Comparison of ENCODE assay signal across 8 cellular contexts in the genomic region with DNA sequence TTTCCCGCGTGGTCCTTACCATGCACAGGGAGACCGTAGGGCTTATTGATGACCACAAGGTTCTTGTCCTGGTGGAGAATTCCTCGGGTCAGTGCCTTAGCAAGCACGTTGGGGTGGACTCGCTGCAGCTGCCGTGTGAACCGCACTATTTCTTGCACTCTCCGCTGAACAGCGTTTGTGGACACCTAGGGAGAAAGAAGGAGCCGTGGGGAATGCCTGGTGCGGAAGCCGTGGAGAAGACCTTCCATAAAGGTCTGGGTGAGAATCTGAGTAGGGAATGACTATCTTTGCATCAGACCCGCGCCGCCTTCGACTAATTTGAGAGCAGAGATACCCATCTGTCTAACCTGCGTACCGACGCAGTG. TPM values are rescaled to one million over a fixed set of nuclear protein-coding genes. Genes with fewer than 3 reads are reported as not detected.
A peak's percentile ranks its signal among the peaks of the same experiment; 100 is the strongest.
DNase-seq lines count a peak whose midpoint lies in the region; ATAC-seq and TF ChIP-seq lines count a peak whose summit lies in the region.

No MANE protein-coding gene starts in this region.

- peak overlapping the region in 18 of 21 experiments; percentile 10 to 91 (median 81) for H3K27ac ChIP-seq in skin epidermis

- TF ChIP-seq CTCF in glutamatergic neuron (IDR thresholded peaks at IDR 0.05; ENCODE audit: partially characterized antibody, unreplicated experiment) = no peak

- no peaks in the 10 kb centered on the region for H3K27me3 Mint-ChIP-seq in T-cell
- peaks cover 9% of the 10 kb centered on the region for H3K27me3 Mint-ChIP-seq in glutamatergic neuron (ENCODE audit: unreplicated experiment)

- H3K36me3 Mint-ChIP-seq in T-cell = peaks cover 18% of the 10 kb centered on the region
- no peaks in the 10 kb centered on the region for H3K36me3 Mint-ChIP-seq in glutamatergic neuron (ENCODE audit: unreplicated experiment)

- peak; percentile 11 for DNase-seq in HCEC 1CT
- DNase-seq in T-cell = no peak
- no peak for DNase-seq in glutamatergic neuron
- DNase-seq in H4 (ENCODE audit: low spot score) = no peak
- DNase-seq in SHP77 (lab: John Stamatoyannopoulos, UW) = no peak

- H3K4me3 Mint-ChIP-seq in T-cell = peak overlapping the region; percentile 89 to 99 (median 99)
- H3K4me3 Mint-ChIP-seq in glutamatergic neuron (ENCODE audit: unreplicated experiment) = peak overlapping the region; percentile 99

- H3K4me1 Mint-ChIP-seq in T-cell = peaks cover 33 to 38% (median 35%) of the 10 kb centered on the region in 3 donors
- H3K4me1 Mint-ChIP-seq in glutamatergic neuron (ENCODE audit: low read depth, unreplicated experiment) = peaks cover 9% of the 10 kb centered on the region

- peak overlapping the region; percentile 93 to 97 for H3K27ac Mint-ChIP-seq in T-cell
- peak overlapping the region; percentile 97 for H3K27ac Mint-ChIP-seq in glutamatergic neuron (ENCODE audit: unreplicated experiment)

- peak overlapping the region; percentile 62 to 99 (median 82) for H3K4me3 ChIP-seq in skin epidermis

- H3K9me3 Mint-ChIP-seq in T-cell (no peaks in the 10 kb centered on the region), glutamatergic neuron (ENCODE audit: unreplicated experiment) (peaks cover 13% of the 10 kb centered on the region)

- POLR2A ChIA-PET in T-cell (lab: Charles Lee) = no interaction called here

- ATAC-seq in T-cell (replicated peaks in 1 of 4) = no peak
- ATAC-seq in GM18907 (IDR thresholded peaks at IDR 0.05; ENCODE audit: unreplicated experiment) = no peak
- ATAC-seq in HG03139 (IDR thresholded peaks at IDR 0.05; ENCODE audit: unreplicated experiment) = no peak

- CTCF ChIA-PET in T-cell (lab: Charles Lee) = no interaction called here

RNA-seq across cellular contexts. Expression of a gene that starts 0.6 kb away (rescaled TPM):
- total RNA-seq in T-cell (10 to 100 TPM; 33.8 to 41.5 (median 40.2) TPM), glutamatergic neuron (ENCODE audit: unreplicated experiment) (41.8 TPM)
- 17.7 and 20.3 TPM in 2 replicates for total RNA-seq in H4 (2014; rRNA removed; shearing (Covaris generic))

RNA-seq across cellular contexts. Expression of a gene that starts 0.7 kb away (rescaled TPM):
- total RNA-seq in T-cell (10 to 100 TPM in 3 of 5 donors, 1 to 10 TPM in 2; 4.2 to 11.9 (median 11.0) TPM), glutamatergic neuron (ENCODE audit: unreplicated experiment) (33.0 TPM)
- 41.8 and 46.5 TPM in 2 replicates for total RNA-seq in H4 (2014; rRNA removed; shearing (Covaris generic))

RNA-seq across cellular contexts. Expression of a gene that starts 57.8 kb away (rescaled TPM):
- total RNA-seq in T-cell = 100 to 1,000 TPM; 134 to 176 (median 142) TPM
- total RNA-seq in glutamatergic neuron (ENCODE audit: unreplicated experiment) = 58.0 TPM
- 144 and 145 TPM in 2 replicates for total RNA-seq in H4 (2014; rRNA removed; shearing (Covaris generic))

RNA-seq across cellular contexts. Expression of a gene that starts 58.1 kb away (rescaled TPM):
- total RNA-seq in T-cell = 10 to 100 TPM; 32.5 to 38.5 (median 34.5) TPM
- total RNA-seq in glutamatergic neuron (ENCODE audit: unreplicated experiment) = 60.9 TPM
- total RNA-seq in H4 (2014; rRNA removed; shearing (Covaris generic)) = 29.0 and 40.3 TPM in 2 replicates
